ENCODE assay signal across 14 cellular contexts in genomic region chr2:237222178-237222577, GRCh38.
DNase-seq lines count a peak whose midpoint lies in the region; ATAC-seq, FAIRE-seq and TF ChIP-seq lines count a peak whose summit lies in the region.
"Had no signal": no experiment of that assay in that cellular context is flagged by ENCODE, and none has a peak within 500 bp of the region (broad histone marks: within the 10 kb centered on the region; RNA-seq: fewer than 3 reads in every experiment).

No MANE protein-coding gene starts in this region.

- POLR2A ChIA-PET in BJ (lab: Charles Lee), result interaction anchor here (0.7 to 1.1 kb wide), 3 partner anchors 20 to 87 kb away, joined by 3 to 4 read pairs (median 3); no protein-coding TSS in a partner anchor

- H3K9ac ChIP-seq in fibroblast of lung (ENCODE audit: insufficient read depth, low read length), result no peak overlapping the region

- H3K9me3 ChIP-seq in fibroblast of lung (ENCODE audit: control insufficient read depth, insufficient read depth, low read depth, low read length), result no peaks in the 10 kb centered on the region
- H3K9me3 ChIP-seq in aorta (ENCODE audit: control insufficient read depth, low read length), result no peaks in the 10 kb centered on the region
- H3K9me3 ChIP-seq: left lung had no signal

- H2AFZ ChIP-seq in fibroblast of lung (ENCODE audit: low read length), result no peak overlapping the region

- H3K4me2 ChIP-seq in fibroblast of lung (ENCODE audit: extremely low read depth, insufficient read depth, low read length), result peak overlapping the region; percentile 41

- no peaks in the 10 kb centered on the region for H4K20me1 ChIP-seq in fibroblast of lung (ENCODE audit: control insufficient read depth, extremely low read depth, insufficient read depth, low read length)

- peak overlapping the region; percentile 90 for H3K27ac ChIP-seq in fibroblast of lung (ENCODE audit: insufficient read depth, low read length)
- no peak overlapping the region for H3K27ac ChIP-seq in aorta (ENCODE audit: low read depth in 1 of 2, low read length in 2 of 2)

- FAIRE-seq in RCC 7860 (lab: Jason Lieb, UNC), result peak; percentile 83
- FAIRE-seq: K562 had no signal

- DNase-seq in BJ (ENCODE audit: low read depth), result peak; percentile 92
- DNase-seq in RCC 7860 (ENCODE audit: low spot score), result peak; percentile 40
- DNase-seq in fibroblast of lung (ENCODE audit: low read depth in 2 of 2), result peak; percentile 88 to 98
- DNase-seq in sciatic nerve (ENCODE audit: low spot score), result no peak
- no peak for DNase-seq in aorta
- no peak for DNase-seq in AML-193 (lab: John Stamatoyannopoulos, UW)
- no peak for DNase-seq in NCI-H2171 (lab: John Stamatoyannopoulos, UW)
- no peak for DNase-seq in GDM1 (lab: John Stamatoyannopoulos, UW)
- DNase-seq: activated CD4-positive, alpha-beta T cell treated with anti-CD3 and anti-CD28 coated beads for 4 hours; CD4-positive, CD25-positive, alpha-beta regulatory T cell; H7; left lung; NCI-H1694 treated with DMSO at 0.1 percent for 48 hours had no signal

- TF ChIP-seq CTCF in BJ (IDR thresholded peaks at IDR 0.05; ENCODE audit: insufficient read depth, low read depth, low read length) (no peak), fibroblast of lung (conservative IDR thresholded peaks at IDR 0.05 in 1 of 2, IDR thresholded peaks at IDR 0.05 in 1 of 2; ENCODE audit: low read depth in 1 of 2, low read length in 2 of 2) (no peak)

- H3K4me3 ChIP-seq in BJ (ENCODE audit: low read depth, low read length) (no peak overlapping the region), fibroblast of lung (replicated peaks in 1 of 4; ENCODE audit: control extremely low read depth in 1 of 4, insufficient read depth in 1 of 4, low read depth in 3 of 4, low read length in 4 of 4) (no peak overlapping the region), aorta (ENCODE audit: low read length in 2 of 2) (no peak overlapping the region)
- H3K4me3 ChIP-seq: K562, left lung had no signal

- CTCF ChIA-PET in BJ (lab: Yijun Ruan, JAX), result interaction anchor here (1.0 to 1.9 kb wide), 4 partner anchors 33 to 56 kb away, joined by 3 to 9 read pairs (median 4); no protein-coding TSS in a partner anchor

- peaks cover 40% of the 10 kb centered on the region for H3K4me1 ChIP-seq in fibroblast of lung (ENCODE audit: control insufficient read depth, extremely low read depth, insufficient read depth, low read length)
- H3K4me1 ChIP-seq in aorta (ENCODE audit: control insufficient read depth in 1 of 2, insufficient read depth in 2 of 2, low read length in 2 of 2), result no peaks in the 10 kb centered on the region

- H3K27me3 ChIP-seq in BJ (ENCODE audit: control insufficient read depth, insufficient read depth, low read length), result no peaks in the 10 kb centered on the region
- no peaks in the 10 kb centered on the region for H3K27me3 ChIP-seq in fibroblast of lung (ENCODE audit: control insufficient read depth, insufficient read depth, low read length)
- H3K27me3 ChIP-seq in aorta (ENCODE audit: control insufficient read depth in 1 of 2, insufficient read depth in 2 of 2, low read length in 1 of 2), result no peaks in the 10 kb centered on the region

- 8 to 13% methylated on average over 9 of the region's 9 CpGs for WGBS in aorta, 2 donors

- H3K79me2 ChIP-seq in fibroblast of lung (ENCODE audit: control insufficient read depth, insufficient read depth, low read length), result no peaks in the 10 kb centered on the region

- no peaks in the 10 kb centered on the region for H3K36me3 ChIP-seq in BJ (ENCODE audit: control insufficient read depth, insufficient read depth, low read length)
- H3K36me3 ChIP-seq in fibroblast of lung (ENCODE audit: control insufficient read depth, insufficient read depth, low read length), result no peaks in the 10 kb centered on the region
- H3K36me3 ChIP-seq in aorta (ENCODE audit: control insufficient read depth in 1 of 2, insufficient read depth in 2 of 2, low read length in 1 of 2), result no peaks in the 10 kb centered on the region
- H3K36me3 ChIP-seq: left lung had no signal

- ATAC-seq in sciatic nerve, result peak; percentile 67
- no peak for ATAC-seq in aorta (ENCODE audit: low FRiP score)
- ATAC-seq: K562, left lung had no signal

- intact Hi-C loops in sciatic nerve (cut with DNase I), result no loop called here
- intact Hi-C loops in aorta (cut with DNase I), result no loop called here

Comparison
In these comparisons a context has a peak if more than half of its experiments do, and no peak if none do; other contexts are left out.
1. DNase-seq: peak in BJ (single experiment), RCC 7860 (single experiment) and fibroblast of lung (2 of 2); none in sciatic nerve (single experiment), aorta (0 of 2), AML-193 (0 of 2), NCI-H2171 (single experiment) and GDM1 (single experiment).